Comparison of ENCODE assay signal across 11 cellular contexts in genomic region chr10:131345691-131346090, GRCh38. TPM values are rescaled to one million over a fixed set of nuclear protein-coding genes. Genes with fewer than 3 reads are reported as not detected.
"Had no signal": no experiment of that assay in that cellular context is flagged by ENCODE, and none has a peak within 500 bp of the region (broad histone marks: within the 10 kb centered on the region; RNA-seq: fewer than 3 reads in every experiment).

No MANE protein-coding gene starts in this region.

- DNase-seq: GM23248, GOT3, H7, HFFc6 had no signal

- H3K9ac ChIP-seq: GM23248 had no signal

- H3K4me3 Mint-ChIP-seq: HFFc6, IgD-negative memory B cell had no signal

- H3K4me3 ChIP-seq: GM23248, HAP-1 had no signal

- H3K4me1 ChIP-seq: HAP-1 had no signal

- H3K27ac Mint-ChIP-seq: HFFc6, IgD-negative memory B cell had no signal

- H3K27ac ChIP-seq: GM23248, HL-60 had no signal

- H3K9me3 ChIP-seq: HAP-1 had no signal

- H3K36me3 ChIP-seq: HAP-1 had no signal

- ATAC-seq: HCT116, HepG2 had no signal

- H3K36me3 Mint-ChIP-seq: IgD-negative memory B cell had no signal

RNA-seq across cellular contexts. Expression of gene TCERG1L, which starts 34.2 kb away (rescaled TPM):
- total RNA-seq: GM23248, H4, HepG2, HT1080 had no signal
